ENCODE assay signal across 1 cellular context in the genomic region with DNA sequence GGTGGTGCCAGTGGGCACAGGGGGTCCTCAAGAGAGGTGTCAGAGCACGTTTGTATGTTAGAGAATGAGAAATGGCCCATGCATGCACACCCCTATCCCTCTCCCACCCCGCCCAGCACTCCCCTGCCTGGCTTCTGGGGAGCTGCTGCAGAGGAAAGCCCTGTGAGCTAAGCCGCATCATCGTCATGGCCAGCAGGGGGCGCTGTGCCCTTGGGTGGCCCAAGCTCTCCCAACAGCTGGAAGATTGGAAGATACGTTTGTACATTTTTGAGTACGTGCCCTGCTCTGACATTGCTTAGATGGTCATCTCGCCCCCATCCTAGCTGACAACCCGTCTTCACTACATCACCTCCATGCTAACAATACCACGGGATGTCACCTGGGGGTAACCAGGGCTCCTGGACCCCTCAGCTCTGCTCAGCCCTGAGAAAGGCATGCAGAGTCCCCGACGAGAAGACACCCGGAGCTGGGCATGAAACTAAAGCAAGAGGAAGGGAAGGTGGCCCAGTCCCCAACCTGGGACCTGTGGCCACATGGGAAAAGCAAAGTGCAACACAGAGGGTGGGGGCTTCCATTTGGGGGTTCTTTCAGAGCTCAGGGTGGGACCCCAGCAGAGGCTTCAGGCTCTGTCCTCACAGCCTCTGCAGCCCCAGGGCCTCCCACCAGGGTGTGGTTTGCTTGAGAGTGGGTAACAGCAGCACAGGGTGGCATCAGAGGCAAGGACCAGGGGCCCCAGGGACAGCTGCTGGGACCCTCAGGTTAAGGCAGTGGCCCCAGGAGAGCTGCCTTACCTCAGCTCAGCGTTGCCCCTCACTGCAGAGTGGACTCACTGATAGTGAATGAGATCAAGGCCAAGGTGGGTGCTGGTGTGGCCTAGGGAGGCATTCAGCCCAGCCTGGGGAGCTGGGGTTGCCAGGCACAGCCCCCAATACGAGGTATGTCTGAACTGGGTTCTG.
TF ChIP-seq lines count a peak whose summit lies in the region.

No MANE protein-coding gene starts in this region.

TF ChIP-seq in K562, 482 proteins besides CTCF, POLR2A, EP300 and RAD21 (continued from another document):
- TF ChIP-seq DEAF1 (CRISPR knock-in tag; IDR thresholded peaks at IDR 0.05) (peak; percentile 71), DACH1 (IDR thresholded peaks at IDR 0.05; ENCODE audit: partially characterized antibody) (peak; percentile 84), E2F5 (CRISPR knock-in tag; IDR thresholded peaks at IDR 0.05) (no peak), STAG1 (CRISPR knock-in tag; IDR thresholded peaks at IDR 0.05; ENCODE audit: borderline replicate concordance) (peak; percentile 79), JUND (IDR thresholded peaks at IDR 0.05; ENCODE audit: borderline replicate concordance, low read depth, low read length) (peak; percentile 51; the same call in 1 of the 2 replicates), JUND (tag; IDR thresholded peaks at IDR 0.05; ENCODE audit: borderline replicate concordance, low read depth, low read length) (no peak), CREB1 (IDR thresholded peaks at IDR 0.05) (no peak), CREB1 (CRISPR knock-in tag; IDR thresholded peaks at IDR 0.05) (peak; percentile 65; the same call in 1 of the 2 replicates), GATA2 (CRISPR knock-in tag; IDR thresholded peaks at IDR 0.05) (peak; percentile 93), RCOR1 (IDR thresholded peaks at IDR 0.05; ENCODE audit: borderline replicate concordance in 1 of 2, low read depth in 2 of 2, low read length in 2 of 2) (0 out of 4 replicates have a peak, but pooled peaks of 1 of the 2 experiments have one; percentile 16), RB1 (IDR thresholded peaks at IDR 0.05; ENCODE audit: low read depth) (peak; percentile 70; the same call in 1 of the 2 replicates), TFAP4 (CRISPR knock-in tag; IDR thresholded peaks at IDR 0.05; ENCODE audit: borderline replicate concordance) (peak; percentile 95), CREB5 (CRISPR knock-in tag; IDR thresholded peaks at IDR 0.05) (no peak), PHB (CRISPR knock-in tag; IDR thresholded peaks at IDR 0.05) (peak; percentile 62; the same call in 1 of the 2 replicates), POLR3A (IDR thresholded peaks at IDR 0.05; ENCODE audit: borderline replicate concordance, extremely low read depth, insufficient read depth, insufficient read length) (no peak)
- TF ChIP-seq, protein P1, sequence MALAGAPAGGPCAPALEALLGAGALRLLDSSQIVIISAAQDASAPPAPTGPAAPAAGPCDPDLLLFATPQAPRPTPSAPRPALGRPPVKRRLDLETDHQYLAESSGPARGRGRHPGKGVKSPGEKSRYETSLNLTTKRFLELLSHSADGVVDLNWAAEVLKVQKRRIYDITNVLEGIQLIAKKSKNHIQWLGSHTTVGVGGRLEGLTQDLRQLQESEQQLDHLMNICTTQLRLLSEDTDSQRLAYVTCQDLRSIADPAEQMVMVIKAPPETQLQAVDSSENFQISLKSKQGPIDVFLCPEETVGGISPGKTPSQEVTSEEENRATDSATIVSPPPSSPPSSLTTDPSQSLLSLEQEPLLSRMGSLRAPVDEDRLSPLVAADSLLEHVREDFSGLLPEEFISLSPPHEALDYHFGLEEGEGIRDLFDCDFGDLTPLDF (CRISPR knock-in tag; IDR thresholded peaks at IDR 0.05) = no peak
- TF ChIP-seq, protein P2, sequence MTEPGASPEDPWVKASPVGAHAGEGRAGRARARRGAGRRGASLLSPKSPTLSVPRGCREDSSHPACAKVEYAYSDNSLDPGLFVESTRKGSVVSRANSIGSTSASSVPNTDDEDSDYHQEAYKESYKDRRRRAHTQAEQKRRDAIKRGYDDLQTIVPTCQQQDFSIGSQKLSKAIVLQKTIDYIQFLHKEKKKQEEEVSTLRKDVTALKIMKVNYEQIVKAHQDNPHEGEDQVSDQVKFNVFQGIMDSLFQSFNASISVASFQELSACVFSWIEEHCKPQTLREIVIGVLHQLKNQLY (CRISPR knock-in tag; conservative IDR thresholded peaks at IDR 0.05) = no peak
